1 cellular context compared by ENCODE assay signal in the genomic region with DNA sequence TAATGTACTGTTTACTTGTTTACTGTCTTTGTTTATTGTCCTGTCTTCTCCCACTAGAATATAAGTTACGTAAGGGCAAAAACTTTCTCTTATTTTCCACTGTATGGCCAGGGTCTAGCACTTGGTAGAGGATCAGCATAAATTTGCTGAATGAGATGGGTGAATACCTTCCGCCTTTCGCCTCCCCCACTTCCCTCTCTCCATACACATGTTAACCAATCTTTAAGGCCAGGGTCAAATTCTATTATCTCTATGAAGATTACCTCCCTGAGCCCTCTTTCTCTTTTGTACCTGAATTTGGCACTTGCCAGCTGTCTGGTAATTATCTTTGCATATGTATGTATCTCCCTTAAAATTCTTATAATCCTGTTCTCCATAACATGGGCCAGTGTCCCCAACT.
TF ChIP-seq lines count a peak whose summit lies in the region.

No MANE protein-coding gene starts in this region.

TF ChIP-seq in GM23338, 12 proteins besides CTCF, POLR2A, EP300 and RAD21:
- TF ChIP-seq CREB1 (CRISPR knock-in tag; IDR thresholded peaks at IDR 0.05; ENCODE audit: low read depth) (no peak), ZNF331 (CRISPR knock-in tag; IDR thresholded peaks at IDR 0.05; ENCODE audit: low read depth) (0 out of 2 replicates have a peak, but pooled peaks have one; percentile 6), NANOG (IDR thresholded peaks at IDR 0.05; ENCODE audit: borderline replicate concordance) (peak; percentile 71; the same call in 1 of the 2 replicates), EZH2 (IDR thresholded peaks at IDR 0.05; ENCODE audit: low read depth, unreplicated experiment) (no peak)
- TF ChIP-seq, protein P1, sequence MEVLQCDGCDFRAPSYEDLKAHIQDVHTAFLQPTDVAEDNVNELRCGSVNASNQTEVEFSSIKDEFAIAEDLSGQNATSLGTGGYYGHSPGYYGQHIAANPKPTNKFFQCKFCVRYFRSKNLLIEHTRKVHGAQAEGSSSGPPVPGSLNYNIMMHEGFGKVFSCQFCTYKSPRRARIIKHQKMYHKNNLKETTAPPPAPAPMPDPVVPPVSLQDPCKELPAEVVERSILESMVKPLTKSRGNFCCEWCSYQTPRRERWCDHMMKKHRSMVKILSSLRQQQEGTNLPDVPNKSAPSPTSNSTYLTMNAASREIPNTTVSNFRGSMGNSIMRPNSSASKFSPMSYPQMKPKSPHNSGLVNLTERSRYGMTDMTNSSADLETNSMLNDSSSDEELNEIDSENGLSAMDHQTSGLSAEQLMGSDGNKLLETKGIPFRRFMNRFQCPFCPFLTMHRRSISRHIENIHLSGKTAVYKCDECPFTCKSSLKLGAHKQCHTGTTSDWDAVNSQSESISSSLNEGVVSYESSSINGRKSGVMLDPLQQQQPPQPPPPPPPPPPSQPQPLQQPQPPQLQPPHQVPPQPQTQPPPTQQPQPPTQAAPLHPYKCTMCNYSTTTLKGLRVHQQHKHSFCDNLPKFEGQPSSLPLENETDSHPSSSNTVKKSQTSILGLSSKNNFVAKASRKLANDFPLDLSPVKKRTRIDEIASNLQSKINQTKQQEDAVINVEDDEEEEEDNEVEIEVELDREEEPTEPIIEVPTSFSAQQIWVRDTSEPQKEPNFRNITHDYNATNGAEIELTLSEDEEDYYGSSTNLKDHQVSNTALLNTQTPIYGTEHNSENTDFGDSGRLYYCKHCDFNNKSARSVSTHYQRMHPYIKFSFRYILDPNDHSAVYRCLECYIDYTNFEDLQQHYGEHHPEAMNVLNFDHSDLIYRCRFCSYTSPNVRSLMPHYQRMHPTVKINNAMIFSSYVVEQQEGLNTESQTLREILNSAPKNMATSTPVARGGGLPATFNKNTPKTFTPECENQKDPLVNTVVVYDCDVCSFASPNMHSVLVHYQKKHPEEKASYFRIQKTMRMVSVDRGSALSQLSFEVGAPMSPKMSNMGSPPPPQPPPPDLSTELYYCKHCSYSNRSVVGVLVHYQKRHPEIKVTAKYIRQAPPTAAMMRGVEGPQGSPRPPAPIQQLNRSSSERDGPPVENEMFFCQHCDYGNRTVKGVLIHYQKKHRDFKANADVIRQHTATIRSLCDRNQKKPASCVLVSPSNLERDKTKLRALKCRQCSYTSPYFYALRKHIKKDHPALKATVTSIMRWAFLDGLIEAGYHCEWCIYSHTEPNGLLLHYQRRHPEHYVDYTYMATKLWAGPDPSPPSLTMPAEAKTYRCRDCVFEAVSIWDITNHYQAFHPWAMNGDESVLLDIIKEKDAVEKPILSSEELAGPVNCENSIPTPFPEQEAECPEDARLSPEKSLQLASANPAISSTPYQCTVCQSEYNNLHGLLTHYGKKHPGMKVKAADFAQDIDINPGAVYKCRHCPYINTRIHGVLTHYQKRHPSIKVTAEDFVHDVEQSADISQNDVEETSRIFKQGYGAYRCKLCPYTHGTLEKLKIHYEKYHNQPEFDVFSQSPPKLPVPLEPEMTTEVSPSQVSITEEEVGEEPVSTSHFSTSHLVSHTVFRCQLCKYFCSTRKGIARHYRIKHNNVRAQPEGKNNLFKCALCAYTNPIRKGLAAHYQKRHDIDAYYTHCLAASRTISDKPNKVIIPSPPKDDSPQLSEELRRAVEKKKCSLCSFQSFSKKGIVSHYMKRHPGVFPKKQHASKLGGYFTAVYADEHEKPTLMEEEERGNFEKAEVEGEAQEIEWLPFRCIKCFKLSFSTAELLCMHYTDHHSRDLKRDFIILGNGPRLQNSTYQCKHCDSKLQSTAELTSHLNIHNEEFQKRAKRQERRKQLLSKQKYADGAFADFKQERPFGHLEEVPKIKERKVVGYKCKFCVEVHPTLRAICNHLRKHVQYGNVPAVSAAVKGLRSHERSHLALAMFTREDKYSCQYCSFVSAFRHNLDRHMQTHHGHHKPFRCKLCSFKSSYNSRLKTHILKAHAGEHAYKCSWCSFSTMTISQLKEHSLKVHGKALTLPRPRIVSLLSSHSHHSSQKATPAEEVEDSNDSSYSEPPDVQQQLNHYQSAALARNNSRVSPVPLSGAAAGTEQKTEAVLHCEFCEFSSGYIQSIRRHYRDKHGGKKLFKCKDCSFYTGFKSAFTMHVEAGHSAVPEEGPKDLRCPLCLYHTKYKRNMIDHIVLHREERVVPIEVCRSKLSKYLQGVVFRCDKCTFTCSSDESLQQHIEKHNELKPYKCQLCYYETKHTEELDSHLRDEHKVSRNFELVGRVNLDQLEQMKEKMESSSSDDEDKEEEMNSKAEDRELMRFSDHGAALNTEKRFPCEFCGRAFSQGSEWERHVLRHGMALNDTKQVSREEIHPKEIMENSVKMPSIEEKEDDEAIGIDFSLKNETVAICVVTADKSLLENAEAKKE (CRISPR knock-in tag; IDR thresholded peaks at IDR 0.05), result no peak; the same call in 1 of the 2 replicates
